In the genomic region with DNA sequence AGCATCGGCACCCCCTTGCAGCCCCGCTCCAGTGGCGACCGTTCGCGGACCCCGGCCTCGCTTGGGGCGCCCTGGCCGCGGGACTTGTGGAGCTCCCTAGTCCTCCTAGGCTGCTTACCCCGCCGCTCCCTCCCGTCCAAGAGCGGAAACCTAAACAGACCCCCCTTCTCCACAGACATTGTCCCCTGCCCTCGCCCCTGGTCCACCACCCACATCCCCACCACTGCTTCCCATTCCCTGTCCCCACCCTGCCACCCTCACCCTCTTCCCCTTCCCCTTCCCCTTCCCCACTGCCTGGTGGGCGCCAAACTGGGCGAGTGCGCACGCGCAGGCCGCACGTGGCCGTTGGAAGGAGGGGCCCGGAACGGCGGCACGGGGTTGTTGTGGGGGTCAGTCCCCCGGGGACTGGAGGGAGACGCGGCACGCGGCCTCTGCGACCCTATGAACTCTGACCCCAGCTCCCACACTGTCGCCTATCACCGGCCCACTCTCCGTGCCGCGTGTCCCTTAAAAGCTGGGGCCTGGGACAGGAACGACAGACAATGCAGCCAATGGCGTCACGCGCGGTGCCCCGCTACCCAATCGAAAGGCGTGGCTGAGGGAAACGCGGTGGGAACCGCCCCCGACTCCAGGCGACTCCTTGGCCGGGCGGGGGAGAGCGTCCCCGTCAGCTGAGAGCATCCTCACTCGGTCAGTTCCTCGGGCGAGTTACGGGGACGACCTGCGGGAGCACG, we compare ENCODE assay signal across 8 cellular contexts. TPM values are rescaled to one million over a fixed set of nuclear protein-coding genes. Genes with fewer than 3 reads are reported as not detected.
DNase-seq lines count a peak whose midpoint lies in the region; ATAC-seq and TF ChIP-seq lines count a peak whose summit lies in the region.

SNX32 (plus strand) TSS at position 667 of the 734 bp plus-strand sequence. CDS start 103 bp downstream, outside the sequence.

- 21% methylated on average over 34 of the region's 63 CpGs for WGBS in SK-N-SH (ENCODE audit: low lambda C conversion rate)
- WGBS in thyroid gland, 2 donors: 1 to 3% methylated on average over 28 to 57 of the region's 63 CpGs

- no peak for TF ChIP-seq RAD21 in SK-N-SH (IDR thresholded peaks at IDR 0.05; ENCODE audit: low read length)

- peaks cover 4% of the 10 kb centered on the region; the same call in 1 of the 2 replicates for H3K4me1 ChIP-seq in MM.1S (ENCODE audit: low read length)
- H3K4me1 ChIP-seq in SK-N-SH (ENCODE audit: control insufficient read depth in 1 of 2, insufficient read depth in 2 of 2, low read depth in 1 of 2, low read length in 1 of 2): peaks cover 0 to 13% of the 10 kb centered on the region in 2 experiments; a peak in 1 of 4 replicates
- peaks cover 3% of the 10 kb centered on the region for H3K4me1 ChIP-seq in parathyroid adenoma
- peaks cover 0 to 8% of the 10 kb centered on the region in 2 donors for H3K4me1 ChIP-seq in thyroid gland

- no peak for TF ChIP-seq EP300 in SK-N-SH (IDR thresholded peaks at IDR 0.05; ENCODE audit: borderline replicate concordance in 1 of 2, low read depth in 1 of 2, low read length in 1 of 2)

- peaks cover 5% of the 10 kb centered on the region for H3K36me3 Mint-ChIP-seq in activated naive CD8-positive, alpha-beta T cell treated with anti-CD3 and anti-CD28 coated beads for 36 hours

- peak; percentile 72 for DNase-seq in DMS153 (lab: John Stamatoyannopoulos, UW)
- DNase-seq in MM.1S: peak; percentile 86
- DNase-seq in SK-N-SH: peak; percentile 99
- peak; percentile 96 for DNase-seq in activated naive CD8-positive, alpha-beta T cell treated with anti-CD3 and anti-CD28 coated beads for 36 hours
- peak; percentile 98 for DNase-seq in cardiac septum (ENCODE audit: low spot score)
- DNase-seq in thyroid gland: peak; percentile 95 to 96

- TF ChIP-seq POLR2A in thyroid gland (IDR thresholded peaks at IDR 0.05): no peak

- H3F3A ChIP-seq in MM.1S (ENCODE audit: insufficient read depth, low read length) (no peaks in the 10 kb centered on the region), SK-N-SH (replicated peaks; ENCODE audit: insufficient read depth) (peaks cover 18% of the 10 kb centered on the region)

- peaks cover 3% of the 10 kb centered on the region for H3K9me3 Mint-ChIP-seq in activated naive CD8-positive, alpha-beta T cell treated with anti-CD3 and anti-CD28 coated beads for 36 hours

- peaks cover 45% of the 10 kb centered on the region for H3K27me3 ChIP-seq in MM.1S (replicated peaks; ENCODE audit: insufficient read depth, low read length)
- H3K27me3 ChIP-seq in SK-N-SH (ENCODE audit: insufficient read depth): no peaks in the 10 kb centered on the region
- no peaks in the 10 kb centered on the region for H3K27me3 ChIP-seq in parathyroid adenoma (ENCODE audit: control insufficient read depth, insufficient read depth, low read length)
- H3K27me3 ChIP-seq in thyroid gland: no peaks in the 10 kb centered on the region

- peak within 1 kb of the TSS; percentile 70 for H2AFZ ChIP-seq in MM.1S (ENCODE audit: low read length)
- H2AFZ ChIP-seq in SK-N-SH (ENCODE audit: low read depth): peak within 1 kb of the TSS; percentile 97
- peak within 1 kb of the TSS; percentile 98 for H2AFZ ChIP-seq in parathyroid adenoma

- CTCF ChIA-PET in SK-N-SH (lab: Yijun Ruan, JAX): interaction anchor here (0.6 to 3.4 kb wide), 13 partner anchors 10 to 156 kb away, joined by 3 to 33 read pairs (median 6); partner anchors contain the start of genes FIBP, KAT5 and MUS81

- H3K79me2 ChIP-seq in MM.1S (ENCODE audit: low read length) (no peaks in the 10 kb centered on the region), SK-N-SH (ENCODE audit: insufficient read depth) (no peaks in the 10 kb centered on the region), parathyroid adenoma (no peaks in the 10 kb centered on the region)

- H3K4me3 ChIP-seq in MM.1S (ENCODE audit: low read length) (peak within 1 kb of the TSS; percentile 40), SK-N-SH (ENCODE audit: low read depth in 2 of 2, low read length in 1 of 2) (peak within 1 kb of the TSS; percentile 28 to 73), parathyroid adenoma (ENCODE audit: low read depth, low read length) (peak within 1 kb of the TSS; percentile 69), thyroid gland (replicated peaks in 1 of 3) (peak within 1 kb of the TSS; percentile 27 to 45 (median 38))

- H3K9me2 ChIP-seq in MM.1S (replicated peaks; ENCODE audit: insufficient read depth, low read length) (no peaks in the 10 kb centered on the region), SK-N-SH (no peaks in the 10 kb centered on the region)

- H3K27ac ChIP-seq in MM.1S (ENCODE audit: low read length) (no peak within 1 kb of the TSS), SK-N-SH (ENCODE audit: low read depth in 2 of 2, low read length in 1 of 2) (peak within 1 kb of the TSS in 1 of 2 experiments; percentile 64; a peak in 1 of 4 replicates), parathyroid adenoma (no peak within 1 kb of the TSS), thyroid gland (no peak within 1 kb of the TSS)

- H4K20me1 ChIP-seq in MM.1S (ENCODE audit: insufficient read depth, low read length) (no peaks in the 10 kb centered on the region), SK-N-SH (ENCODE audit: insufficient read depth) (no peaks in the 10 kb centered on the region)

- H3K4me1 Mint-ChIP-seq in activated naive CD8-positive, alpha-beta T cell treated with anti-CD3 and anti-CD28 coated beads for 36 hours: peaks cover 22% of the 10 kb centered on the region

- TF ChIP-seq CTCF in MM.1S (IDR thresholded peaks at IDR 0.05; ENCODE audit: low read length): no peak
- TF ChIP-seq CTCF in SK-N-SH (IDR thresholded peaks at IDR 0.05): no peak
- TF ChIP-seq CTCF in parathyroid adenoma (IDR thresholded peaks at IDR 0.05): no peak
- TF ChIP-seq CTCF in thyroid gland (IDR thresholded peaks at IDR 0.05): no peak

- peak; percentile 87 for ATAC-seq in GM21717 (IDR thresholded peaks at IDR 0.05; ENCODE audit: unreplicated experiment)

- H3K9me3 ChIP-seq in MM.1S (replicated peaks; ENCODE audit: insufficient read depth, low read length) (no peaks in the 10 kb centered on the region), SK-N-SH (no peaks in the 10 kb centered on the region), parathyroid adenoma (ENCODE audit: control insufficient read depth, low read length) (no peaks in the 10 kb centered on the region), thyroid gland (no peaks in the 10 kb centered on the region)

- POLR2A ChIA-PET in SK-N-SH (lab: Yijun Ruan, JAX): interaction anchor here (0.6 to 2.3 kb wide), 7 partner anchors 10 to 367 kb away, joined by 3 to 14 read pairs (median 6); partner anchors contain the start of genes KAT5 and MUS81

- H3K36me3 ChIP-seq in MM.1S (replicated peaks; ENCODE audit: insufficient read depth, low read length) (no peaks in the 10 kb centered on the region), SK-N-SH (replicated peaks in 1 of 2; ENCODE audit: control insufficient read depth in 1 of 2, insufficient read depth in 2 of 2, low read length in 1 of 2) (no peaks in the 10 kb centered on the region), parathyroid adenoma (ENCODE audit: control insufficient read depth, insufficient read depth, low read length) (no peaks in the 10 kb centered on the region), thyroid gland (no peaks in the 10 kb centered on the region)

- H3K4me3 Mint-ChIP-seq in activated naive CD8-positive, alpha-beta T cell treated with anti-CD3 and anti-CD28 coated beads for 36 hours: no peak within 1 kb of the TSS

- no peak within 1 kb of the TSS; the same call in 1 of the 2 replicates for H3K9ac ChIP-seq in MM.1S (ENCODE audit: low read length)
- peak within 1 kb of the TSS; percentile 55 for H3K9ac ChIP-seq in SK-N-SH
- H3K9ac ChIP-seq in parathyroid adenoma: no peak within 1 kb of the TSS

- intact Hi-C loops in cardiac septum (cut with DNase I) (no loop called here), thyroid gland (cut with DNase I) (no loop called here)

- no peak within 1 kb of the TSS for H3K27ac Mint-ChIP-seq in activated naive CD8-positive, alpha-beta T cell treated with anti-CD3 and anti-CD28 coated beads for 36 hours

- H3K27me3 Mint-ChIP-seq in activated naive CD8-positive, alpha-beta T cell treated with anti-CD3 and anti-CD28 coated beads for 36 hours: peaks cover 5% of the 10 kb centered on the region

- H3K4me2 ChIP-seq in MM.1S (ENCODE audit: low read depth, low read length): peak within 1 kb of the TSS; percentile 75
- H3K4me2 ChIP-seq in SK-N-SH: peak within 1 kb of the TSS; percentile 89
- H3K4me2 ChIP-seq in parathyroid adenoma (ENCODE audit: low read length): peak within 1 kb of the TSS; percentile 95

TF ChIP-seq in SK-N-SH, 30 proteins besides CTCF, POLR2A, EP300 and RAD21 (continues in another document):
- TF ChIP-seq NRF1 (IDR thresholded peaks at IDR 0.05; ENCODE audit: low read depth, low read length) (peak; percentile 77), GATA2 (CRISPR knock-in tag; IDR thresholded peaks at IDR 0.05) (no peak), IRF3 (IDR thresholded peaks at IDR 0.05; ENCODE audit: low read depth, low read length) (no peak), RCOR1 (IDR thresholded peaks at IDR 0.05; ENCODE audit: low read length) (no peak), PBX3 (IDR thresholded peaks at IDR 0.05) (peak; percentile 100), NFIC (IDR thresholded peaks at IDR 0.05; ENCODE audit: borderline replicate concordance) (no peak), SIN3A (IDR thresholded peaks at IDR 0.05; ENCODE audit: borderline replicate concordance, low read depth, low read length) (no peak)

RNA-seq across cellular contexts. Expression of gene SNX32, which starts in this region (rescaled TPM):
- 0.81 and 1.0 TPM in 2 replicates for polyA plus RNA-seq in SK-N-SH (2012; rRNA removed)
- 0.39 and 0.58 TPM in 2 replicates for polyA plus RNA-seq in SK-N-SH (2012; cell fraction: cytosol; rRNA removed)
- 5.2 and 6.4 TPM in 2 replicates for polyA plus RNA-seq in SK-N-SH (2012; cell fraction: nucleus; rRNA removed)
- total RNA-seq in activated naive CD8-positive, alpha-beta T cell treated with anti-CD3 and anti-CD28 coated beads for 36 hours: 1 to 10 TPM; 2.4 to 3.3 TPM
- total RNA-seq in cardiac septum (0.54 TPM), thyroid gland (under 1 TPM in 1 of 4 donors, not detected in 3; 0.45 TPM)

Comparison
In these comparisons a context has a peak if more than half of its experiments do, and no peak if none do; other contexts are left out.
1. Peak in DNase-seq in cardiac septum; RNA of the gene not detected or under 1 TPM.
2. Peak in DNase-seq and H3K4me3 ChIP-seq in thyroid gland; RNA of the gene not detected or under 1 TPM.